11 cellular contexts compared by ENCODE assay signal in the genomic region with DNA sequence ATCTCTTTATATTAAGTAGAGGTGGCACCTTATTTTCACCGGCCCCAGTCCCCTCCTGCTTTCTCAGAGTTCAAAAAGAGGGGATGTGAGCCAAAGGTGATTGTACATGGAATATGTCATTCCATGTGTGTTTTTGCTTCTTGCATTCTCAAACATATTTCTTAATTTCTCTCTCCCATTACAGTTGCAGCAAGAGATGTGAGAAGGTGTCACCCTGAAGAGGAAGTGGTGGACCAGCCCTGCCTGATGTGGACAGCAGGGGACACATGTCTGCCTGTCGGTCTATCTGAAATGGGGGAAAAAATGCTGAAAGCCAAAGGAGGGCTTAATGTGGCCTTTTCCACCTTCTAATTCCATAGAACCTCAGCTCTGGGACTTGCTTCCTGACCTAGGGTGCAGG. TPM values are rescaled to one million over a fixed set of nuclear protein-coding genes. Genes with fewer than 3 reads are reported as not detected.
A peak's percentile ranks its signal among the peaks of the same experiment; 100 is the strongest.
DNase-seq lines count a peak whose midpoint lies in the region; ATAC-seq, FAIRE-seq and TF ChIP-seq lines count a peak whose summit lies in the region.
"Had no signal": no experiment of that assay in that cellular context is flagged by ENCODE, and none has a peak within 500 bp of the region (broad histone marks: within the 10 kb centered on the region; RNA-seq: fewer than 3 reads in every experiment).

No MANE protein-coding gene starts in this region.

- no peak for TF ChIP-seq CTCF in CD4-positive, alpha-beta T cell (IDR thresholded peaks at IDR 0.05)

- peak overlapping the region; percentile 80 for H3K4me3 Mint-ChIP-seq in CD4-positive, alpha-beta T cell
- H3K4me3 Mint-ChIP-seq in activated T-helper 2 cell treated with anti-CD3 and anti-CD28 coated beads, Interferon-gamma antibody, Interleukin-2, Interleukin-4, amounts not matched to agents 10 μg/mL and 5 μg/mL and 100 μg/mL, durations not matched to agents 14 hours and 24 hours and 36 hours (ENCODE audit: low read depth), result no peak overlapping the region
- H3K4me3 Mint-ChIP-seq in natural killer cell treated with Interleukin-12 subunit alpha and Interleukin-12 subunit beta and Interleukin-15 and Interleukin-18, amount 100 ng/mL, for 72 hours, result peak overlapping the region; percentile 90

- H3K27ac Mint-ChIP-seq in CD4-positive, alpha-beta T cell, result peak overlapping the region; percentile 93
- H3K27ac Mint-ChIP-seq in activated T-helper 2 cell treated with anti-CD3 and anti-CD28 coated beads, Interferon-gamma antibody, Interleukin-2, Interleukin-4, amounts not matched to agents 10 μg/mL and 5 μg/mL and 100 μg/mL, durations not matched to agents 14 hours and 24 hours and 36 hours, result peak overlapping the region; percentile 43
- peak overlapping the region; percentile 87 to 95 for H3K27ac Mint-ChIP-seq in natural killer cell treated with Interleukin-12 subunit alpha and Interleukin-12 subunit beta and Interleukin-15 and Interleukin-18, amount 100 ng/mL, for 72 hours

- no peaks in the 10 kb centered on the region for H3K9me3 Mint-ChIP-seq in CD4-positive, alpha-beta T cell
- no peaks in the 10 kb centered on the region for H3K9me3 Mint-ChIP-seq in activated T-helper 2 cell treated with anti-CD3 and anti-CD28 coated beads, Interferon-gamma antibody, Interleukin-2, Interleukin-4, amounts not matched to agents 10 μg/mL and 5 μg/mL and 100 μg/mL, durations not matched to agents 14 hours and 24 hours and 36 hours
- no peaks in the 10 kb centered on the region for H3K9me3 Mint-ChIP-seq in natural killer cell treated with Interleukin-12 subunit alpha and Interleukin-12 subunit beta and Interleukin-15 and Interleukin-18, amount 100 ng/mL, for 72 hours

- intact Hi-C loops in CD4-positive, alpha-beta T cell (cut with DNase I, micrococcal nuclease), result loop anchor here (1.0 to 10.0 kb wide), 8 partner anchors 11 to 594 kb away; partner anchors contain the start of genes TDP1 (in 1 of the 2) and TTC8 (in 1 of the 2)
- intact Hi-C loops in activated T-helper 2 cell treated with anti-CD3 and anti-CD28 coated beads, Interferon-gamma antibody, Interleukin-2, Interleukin-4, amounts not matched to agents 10 μg/mL and 5 μg/mL and 100 μg/mL, durations not matched to agents 14 hours and 24 hours and 36 hours (cut with micrococcal nuclease), result loop anchor here (1.0 to 10.0 kb wide), 10 partner anchors 11 to 496 kb away; no protein-coding TSS in a partner anchor

- DNase-seq in AML-193 (lab: John Stamatoyannopoulos, UW), result peak; percentile 70 to 75
- no peak for DNase-seq in CD4-positive, alpha-beta T cell
- no peak for DNase-seq in activated T-helper 2 cell treated with anti-CD3 and anti-CD28 coated beads, Interferon-gamma antibody, Interleukin-2, Interleukin-4, amounts not matched to agents 10 μg/mL and 5 μg/mL and 100 μg/mL, durations not matched to agents 14 hours and 24 hours and 36 hours (ENCODE audit: low spot score)
- DNase-seq in natural killer cell treated with Interleukin-12 subunit alpha and Interleukin-12 subunit beta and Interleukin-15 and Interleukin-18, amount 100 ng/mL, for 72 hours (ENCODE audit: low spot score), result peak; percentile 69
- DNase-seq in NCI-H748 treated with DMSO at 0.1 percent for 48 hours (lab: John Stamatoyannopoulos, UW), result no peak
- DNase-seq in NCI-H2107 (lab: John Stamatoyannopoulos, UW), result no peak
- DNase-seq in GM12892 (ENCODE audit: insufficient read length), result no peak
- DNase-seq: colonic mucosa, NCI-H1417 treated with DMSO at 0.1 percent for 48 hours had no signal

- TF ChIP-seq POLR2A in GM12892 (IDR thresholded peaks at IDR 0.05; ENCODE audit: low read depth, low read length), result no peak

- no peaks in the 10 kb centered on the region for H3K27me3 ChIP-seq in CD4-positive, alpha-beta T cell (ENCODE audit: control insufficient read depth, insufficient read depth, low read length)
- H3K27me3 ChIP-seq: colonic mucosa had no signal

- ATAC-seq in CD4-positive, alpha-beta T cell (ENCODE audit: poor library complexity), result no peak
- ATAC-seq in natural killer cell treated with Interleukin-12 subunit alpha and Interleukin-12 subunit beta and Interleukin-15 and Interleukin-18, amount 100 ng/mL, for 72 hours, result peak in 1 of 2 donors; percentile 28
- ATAC-seq in HG02763 (IDR thresholded peaks at IDR 0.05; ENCODE audit: unreplicated experiment), result no peak

- H3K4me1 Mint-ChIP-seq in CD4-positive, alpha-beta T cell (ENCODE audit: low read depth), result peaks cover 68% of the 10 kb centered on the region
- H3K4me1 Mint-ChIP-seq in activated T-helper 2 cell treated with anti-CD3 and anti-CD28 coated beads, Interferon-gamma antibody, Interleukin-2, Interleukin-4, amounts not matched to agents 10 μg/mL and 5 μg/mL and 100 μg/mL, durations not matched to agents 14 hours and 24 hours and 36 hours (ENCODE audit: low read depth), result peaks cover 68% of the 10 kb centered on the region
- peaks cover 55 to 64% of the 10 kb centered on the region in 2 donors for H3K4me1 Mint-ChIP-seq in natural killer cell treated with Interleukin-12 subunit alpha and Interleukin-12 subunit beta and Interleukin-15 and Interleukin-18, amount 100 ng/mL, for 72 hours (ENCODE audit: low read depth in 2 of 2)

- no peaks in the 10 kb centered on the region for H3K27me3 Mint-ChIP-seq in CD4-positive, alpha-beta T cell
- H3K27me3 Mint-ChIP-seq in activated T-helper 2 cell treated with anti-CD3 and anti-CD28 coated beads, Interferon-gamma antibody, Interleukin-2, Interleukin-4, amounts not matched to agents 10 μg/mL and 5 μg/mL and 100 μg/mL, durations not matched to agents 14 hours and 24 hours and 36 hours (ENCODE audit: low read depth), result no peaks in the 10 kb centered on the region
- H3K27me3 Mint-ChIP-seq in natural killer cell treated with Interleukin-12 subunit alpha and Interleukin-12 subunit beta and Interleukin-15 and Interleukin-18, amount 100 ng/mL, for 72 hours, result no peaks in the 10 kb centered on the region

- no peak for FAIRE-seq in GM12892 (lab: Jason Lieb, UNC)
- FAIRE-seq: D721Med had no signal

- POLR2A ChIA-PET in CD4-positive, alpha-beta T cell (lab: Charles Lee), result interaction anchor here (0.8 to 2.4 kb wide), 2 partner anchors 11 to 35 kb away, joined by 3 to 16 read pairs; no protein-coding TSS in a partner anchor

- CTCF ChIA-PET in CD4-positive, alpha-beta T cell (lab: Charles Lee), result interaction anchor here (1.6 kb wide), 1 partner anchor 11 kb away, joined by 3 read pairs; no protein-coding TSS in a partner anchor

- H3K36me3 Mint-ChIP-seq in CD4-positive, alpha-beta T cell (ENCODE audit: low read depth), result peaks cover 15% of the 10 kb centered on the region
- peaks cover 39% of the 10 kb centered on the region for H3K36me3 Mint-ChIP-seq in activated T-helper 2 cell treated with anti-CD3 and anti-CD28 coated beads, Interferon-gamma antibody, Interleukin-2, Interleukin-4, amounts not matched to agents 10 μg/mL and 5 μg/mL and 100 μg/mL, durations not matched to agents 14 hours and 24 hours and 36 hours (ENCODE audit: low read depth)
- peaks cover 6% of the 10 kb centered on the region for H3K36me3 Mint-ChIP-seq in natural killer cell treated with Interleukin-12 subunit alpha and Interleukin-12 subunit beta and Interleukin-15 and Interleukin-18, amount 100 ng/mL, for 72 hours

- no peak overlapping the region for H3K27ac ChIP-seq in CD4-positive, alpha-beta T cell (ENCODE audit: low read depth, low read length)
- H3K27ac ChIP-seq: colonic mucosa had no signal

- no peaks in the 10 kb centered on the region for H3K9me3 ChIP-seq in CD4-positive, alpha-beta T cell (ENCODE audit: control insufficient read depth, low read length)
- H3K9me3 ChIP-seq: colonic mucosa had no signal

RNA-seq across cellular contexts. Expression of gene FOXN3, which starts 1.9 kb away (rescaled TPM):
- total RNA-seq in CD4-positive, alpha-beta T cell, result 100 to 1,000 TPM; 124 to 127 TPM
- 131 and 135 TPM in 2 replicates for total RNA-seq in activated T-helper 2 cell treated with anti-CD3 and anti-CD28 coated beads, Interferon-gamma antibody, Interleukin-2, Interleukin-4, amounts not matched to agents 10 μg/mL and 5 μg/mL and 100 μg/mL, durations not matched to agents 14 hours and 24 hours and 36 hours
- total RNA-seq in natural killer cell treated with Interleukin-12 subunit alpha and Interleukin-12 subunit beta and Interleukin-15 and Interleukin-18, amount 100 ng/mL, for 72 hours, result 100 to 1,000 TPM; 127 to 133 TPM
- polyA plus RNA-seq in GM12892 (2012; ENCODE audit: missing spikeins), result 29.8 TPM

Comparison
In these comparisons a context has a peak if more than half of its experiments do, and no peak if none do; other contexts are left out.
1. DNase-seq: peak in AML-193 (2 of 2) and natural killer cell treated with Interleukin-12 subunit alpha and Interleukin-12 subunit beta and Interleukin-15 and Interleukin-18, amount 100 ng/mL, for 72 hours (single experiment); none in CD4-positive, alpha-beta T cell (0 of 10), activated T-helper 2 cell treated with anti-CD3 and anti-CD28 coated beads, Interferon-gamma antibody, Interleukin-2, Interleukin-4, amounts not matched to agents 10 μg/mL and 5 μg/mL and 100 μg/mL, durations not matched to agents 14 hours and 24 hours and 36 hours (single experiment), NCI-H748 treated with DMSO at 0.1 percent for 48 hours (single experiment), NCI-H2107 (single experiment) and GM12892 (single experiment).
2. H3K27ac Mint-ChIP-seq: peak in every context shown above with its lines; median percentile 93 in CD4-positive, alpha-beta T cell; 91 in natural killer cell treated with Interleukin-12 subunit alpha and Interleukin-12 subunit beta and Interleukin-15 and Interleukin-18, amount 100 ng/mL, for 72 hours; 43 in activated T-helper 2 cell treated with anti-CD3 and anti-CD28 coated beads, Interferon-gamma antibody, Interleukin-2, Interleukin-4, amounts not matched to agents 10 μg/mL and 5 μg/mL and 100 μg/mL, durations not matched to agents 14 hours and 24 hours and 36 hours.